ENCODE assay signal across 10 cellular contexts in genomic region chr17:65101371-65101770, GRCh38. TPM values are rescaled to one million over a fixed set of nuclear protein-coding genes. Genes with fewer than 3 reads are reported as not detected.
DNase-seq lines count a peak whose midpoint lies in the region; ATAC-seq and TF ChIP-seq lines count a peak whose summit lies in the region.
"Had no signal": no experiment of that assay in that cellular context is flagged by ENCODE, and none has a peak within 500 bp of the region (broad histone marks: within the 10 kb centered on the region; RNA-seq: fewer than 3 reads in every experiment).

No MANE protein-coding gene starts in this region.

- no peak for DNase-seq in CD4-positive, CD25-positive, alpha-beta regulatory T cell
- DNase-seq in Karpas-422, result no peak
- no peak for DNase-seq in chondrocyte (ENCODE audit: low spot score)
- no peak for DNase-seq in putamen (ENCODE audit: low spot score)
- no peak for DNase-seq in NCI-H774 (lab: John Stamatoyannopoulos, UW)
- DNase-seq in GOT3 (lab: John Stamatoyannopoulos, UW), result no peak
- DNase-seq: stimulated activated CD4-positive, alpha-beta T cell treated with anti-CD3 and anti-CD28 coated beads, Interleukin-12 subunit alpha, Interleukin-12 subunit beta, amount 100 ng/mL, for 4 hours; T1000 had no signal

- ATAC-seq in CD4-positive, CD25-positive, alpha-beta regulatory T cell (ENCODE audit: low read depth in 2 of 2), result no peak
- ATAC-seq in GM18870 (IDR thresholded peaks at IDR 0.05; ENCODE audit: unreplicated experiment), result no peak

- no peaks in the 10 kb centered on the region for H3K27me3 ChIP-seq in CD4-positive, CD25-positive, alpha-beta regulatory T cell (ENCODE audit: control insufficient read depth, insufficient read depth, low read length)
- no peaks in the 10 kb centered on the region for H3K27me3 ChIP-seq in Karpas-422 (ENCODE audit: low read length)

- H3K27ac ChIP-seq in CD4-positive, CD25-positive, alpha-beta regulatory T cell (ENCODE audit: insufficient read depth, low read length, poor library complexity, severe bottlenecking), result no peak overlapping the region
- peak overlapping the region; percentile 90 for H3K27ac ChIP-seq in Karpas-422 (ENCODE audit: low read length)

- H3K4me2 ChIP-seq in Karpas-422 (ENCODE audit: low read depth, low read length, poor library complexity, severe bottlenecking), result peak overlapping the region; percentile 99

- H3K79me2 ChIP-seq in Karpas-422 (ENCODE audit: low read length), result peaks cover 13% of the 10 kb centered on the region; the same call in 1 of the 2 replicates

- H3K9me2 ChIP-seq in Karpas-422 (replicated peaks; ENCODE audit: insufficient read depth, low read length), result no peaks in the 10 kb centered on the region

- H3K36me3 ChIP-seq in CD4-positive, CD25-positive, alpha-beta regulatory T cell (ENCODE audit: control insufficient read depth, insufficient read depth, low read length), result no peaks in the 10 kb centered on the region
- no peaks in the 10 kb centered on the region for H3K36me3 ChIP-seq in Karpas-422 (ENCODE audit: insufficient read depth, low read length)

- H3K4me1 Mint-ChIP-seq in CD4-positive, CD25-positive, alpha-beta regulatory T cell, result peaks cover 6 to 22% (median 8%) of the 10 kb centered on the region in 4 donors
- H3K4me1 Mint-ChIP-seq in chondrocyte (ENCODE audit: low read depth), result peaks cover 47% of the 10 kb centered on the region
- H3K4me1 Mint-ChIP-seq in nephron, result peaks cover 42% of the 10 kb centered on the region

- H3K4me3 ChIP-seq in CD4-positive, CD25-positive, alpha-beta regulatory T cell (ENCODE audit: low read depth, low read length), result no peak overlapping the region
- peak overlapping the region; percentile 94 for H3K4me3 ChIP-seq in Karpas-422 (ENCODE audit: low read length)

- H3K9me3 Mint-ChIP-seq in CD4-positive, CD25-positive, alpha-beta regulatory T cell, result no peaks in the 10 kb centered on the region
- H3K9me3 Mint-ChIP-seq in chondrocyte (ENCODE audit: low read depth), result no peaks in the 10 kb centered on the region
- no peaks in the 10 kb centered on the region for H3K9me3 Mint-ChIP-seq in nephron

- H3K9me3 ChIP-seq in CD4-positive, CD25-positive, alpha-beta regulatory T cell (ENCODE audit: control insufficient read depth in 2 of 2, low read length in 2 of 2), result no peaks in the 10 kb centered on the region
- H3K9me3 ChIP-seq in Karpas-422 (ENCODE audit: low read length), result no peaks in the 10 kb centered on the region

- H3K4me3 Mint-ChIP-seq in CD4-positive, CD25-positive, alpha-beta regulatory T cell, result peak overlapping the region in 3 of 4 donors; percentile 80 to 90 (median 88)
- H3K4me3 Mint-ChIP-seq in chondrocyte (ENCODE audit: unreplicated experiment) (peak overlapping the region; percentile 64), nephron (peak overlapping the region; percentile 74 to 88 (median 83))

- H3K9ac ChIP-seq in Karpas-422 (ENCODE audit: low read length), result peak overlapping the region; percentile 90

- peak overlapping the region; percentile 82; the same call in 1 of the 2 replicates for H2AFZ ChIP-seq in Karpas-422 (ENCODE audit: low read length)

- no peaks in the 10 kb centered on the region for H3K36me3 Mint-ChIP-seq in CD4-positive, CD25-positive, alpha-beta regulatory T cell
- H3K36me3 Mint-ChIP-seq in chondrocyte (ENCODE audit: low read depth) (no peaks in the 10 kb centered on the region), nephron (ENCODE audit: low read depth) (no peaks in the 10 kb centered on the region)

- no peaks in the 10 kb centered on the region for H4K20me1 ChIP-seq in Karpas-422 (ENCODE audit: insufficient read depth, low read depth, low read length)

- peak overlapping the region in 1 of 3 donors; percentile 75 for H3K27ac Mint-ChIP-seq in CD4-positive, CD25-positive, alpha-beta regulatory T cell
- no peak overlapping the region for H3K27ac Mint-ChIP-seq in chondrocyte (ENCODE audit: unreplicated experiment)
- peak overlapping the region; percentile 66 to 83 (median 78) for H3K27ac Mint-ChIP-seq in nephron

- peaks cover 13% of the 10 kb centered on the region for H3K4me1 ChIP-seq in CD4-positive, CD25-positive, alpha-beta regulatory T cell (ENCODE audit: control insufficient read depth, insufficient read depth, low read length, poor library complexity, severe bottlenecking)
- H3K4me1 ChIP-seq in Karpas-422 (ENCODE audit: low read length), result peaks cover 39% of the 10 kb centered on the region

- no peaks in the 10 kb centered on the region for H3K27me3 Mint-ChIP-seq in CD4-positive, CD25-positive, alpha-beta regulatory T cell
- no peaks in the 10 kb centered on the region for H3K27me3 Mint-ChIP-seq in chondrocyte (ENCODE audit: low read depth)
- peaks cover 7% of the 10 kb centered on the region for H3K27me3 Mint-ChIP-seq in nephron (ENCODE audit: low read depth)

- TF ChIP-seq CTCF in chondrocyte (IDR thresholded peaks at IDR 0.05) (no peak), nephron (IDR thresholded peaks at IDR 0.05; ENCODE audit: unreplicated experiment in 3 of 3) (no peak)

RNA-seq across cellular contexts. Expression of gene RGS9, which starts 35.8 kb away (rescaled TPM):
- 0.81 TPM for total RNA-seq in CD4-positive, CD25-positive, alpha-beta regulatory T cell
- 1 to 10 TPM in 1 of 4 donors, under 1 TPM in 3; 0.19 to 1.7 (median 0.51) TPM for polyA plus RNA-seq in CD4-positive, CD25-positive, alpha-beta regulatory T cell
- total RNA-seq in Karpas-422 (2014; rRNA removed; shearing (Covaris generic); ENCODE audit: low replicate concordance), result 12.9 and 13.4 TPM in 2 replicates
- total RNA-seq in chondrocyte, result 9.6 to 14.9 TPM (median 12.2 TPM) in 3 replicates

RNA-seq across cellular contexts. Expression of gene GNA13, which starts 44.8 kb away (rescaled TPM):
- 127 TPM for total RNA-seq in CD4-positive, CD25-positive, alpha-beta regulatory T cell
- polyA plus RNA-seq in CD4-positive, CD25-positive, alpha-beta regulatory T cell, result 10 to 100 TPM; 51.4 to 58.0 (median 53.3) TPM
- total RNA-seq in Karpas-422 (2014; rRNA removed; shearing (Covaris generic); ENCODE audit: low replicate concordance), result 123 and 352 TPM in 2 replicates
- 44.5 to 63.9 TPM (median 61.9 TPM) in 3 replicates for total RNA-seq in chondrocyte
